1 cellular context compared by ENCODE assay signal in the genomic region with DNA sequence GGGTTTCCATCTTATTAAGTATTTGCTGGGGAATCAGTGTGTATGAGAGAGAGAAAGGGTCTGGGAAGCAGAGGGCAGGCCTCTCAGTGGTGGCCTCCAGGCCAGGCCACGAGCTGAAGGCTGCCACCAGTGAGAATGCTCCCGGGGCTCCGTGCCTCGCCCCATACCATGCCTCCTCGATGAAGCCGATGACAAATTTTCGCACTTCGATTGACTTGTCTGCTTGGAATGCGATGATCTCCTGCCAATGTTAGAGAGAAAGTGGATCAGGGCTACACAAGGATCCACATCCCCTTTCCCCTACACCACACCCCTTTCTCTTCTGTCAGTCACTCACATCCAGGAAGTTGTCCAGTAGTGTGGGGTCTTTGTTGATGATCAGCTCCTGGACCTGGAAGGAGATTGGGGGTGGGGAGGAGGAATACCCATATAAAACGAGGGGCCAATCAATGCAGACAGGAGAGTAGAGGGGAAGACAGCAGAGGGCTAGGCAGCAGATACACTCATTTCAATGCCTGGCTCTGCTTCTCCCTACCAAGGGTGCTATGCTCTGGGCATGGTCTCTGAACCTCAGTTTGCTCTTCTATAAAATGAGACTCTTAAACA.
TF ChIP-seq lines count a peak whose summit lies in the region.

No MANE protein-coding gene starts in this region.

TF ChIP-seq in endothelial cell of umbilical vein, 7 proteins besides CTCF, POLR2A, EP300 and RAD21:
- TF ChIP-seq JUN (IDR thresholded peaks at IDR 0.05; ENCODE audit: borderline replicate concordance, insufficient read depth, insufficient read length, low read depth) = no peak
- no peak for TF ChIP-seq FOS (IDR thresholded peaks at IDR 0.05; ENCODE audit: borderline replicate concordance, insufficient read depth, low read length)
- TF ChIP-seq, protein P1, sequence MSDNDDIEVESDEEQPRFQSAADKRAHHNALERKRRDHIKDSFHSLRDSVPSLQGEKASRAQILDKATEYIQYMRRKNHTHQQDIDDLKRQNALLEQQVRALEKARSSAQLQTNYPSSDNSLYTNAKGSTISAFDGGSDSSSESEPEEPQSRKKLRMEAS (IDR thresholded peaks at IDR 0.05; ENCODE audit: insufficient read depth, insufficient read length) = no peak
- TF ChIP-seq GATA2 (IDR thresholded peaks at IDR 0.05; ENCODE audit: insufficient read depth, insufficient read length, low read depth, low read length) = no peak
- TF ChIP-seq MYC (IDR thresholded peaks at IDR 0.05; ENCODE audit: low read depth, low read length) = no peak
- TF ChIP-seq EZH2 (IDR thresholded peaks at IDR 0.05; ENCODE audit: borderline replicate concordance, low read depth, low read length, severe bottlenecking) = no peak
- no peak for TF ChIP-seq POLR2AphosphoS5 (IDR thresholded peaks at IDR 0.05; ENCODE audit: insufficient read depth, low read depth, low read length)
